Comparison of ENCODE assay signal across 28 cellular contexts in genomic region chr9:86507119-86507731, GRCh38.
DNase-seq lines count a peak whose midpoint lies in the region; ATAC-seq, FAIRE-seq and TF ChIP-seq lines count a peak whose summit lies in the region.
"Had no signal": no experiment of that assay in that cellular context is flagged by ENCODE, and none has a peak within 500 bp of the region (broad histone marks: within the 10 kb centered on the region; RNA-seq: fewer than 3 reads in every experiment).

No MANE protein-coding gene starts in this region.

- peak; percentile 31 for DNase-seq in ELF-1 (ENCODE audit: low read depth, low spot score)
- DNase-seq in H1 (ENCODE audit: low read depth in 1 of 2, low spot score in 2 of 2) = no peak
- DNase-seq in lower lobe of right lung = no peak
- DNase-seq in sigmoid colon = peak; percentile 79
- no peak for DNase-seq in NCI-H187 treated with DMSO at 0.1 percent for 48 hours (lab: John Stamatoyannopoulos, UW)
- DNase-seq in ecto neural progenitor cell (ENCODE audit: low spot score) = no peak
- no peak for DNase-seq in head of caudate nucleus
- DNase-seq: activated CD4-positive, alpha-beta T cell treated with anti-CD3 and anti-CD28 coated beads for 1 hour; activated CD8-positive, alpha-beta T cell treated with anti-CD3 and anti-CD28 coated beads for 36 hours; anterior cingulate cortex; BE2C; central memory CD4-positive, alpha-beta T cell; GDM1; Kasumi-1; kidney glomerular epithelial cell; mesendoderm; MV-4-11; naive thymus-derived CD4-positive, alpha-beta T cell; NCI-H2171; NCI-H510A; SK-N-SH; T-helper 17 cell; transverse colon had no signal

- H3K27ac ChIP-seq in H1 (ENCODE audit: low read depth, low read length) = no peak overlapping the region
- H3K27ac ChIP-seq in lower lobe of right lung = peak overlapping the region; percentile 40
- H3K27ac ChIP-seq in sigmoid colon = peak overlapping the region; percentile 6 to 71 (median 66)
- H3K27ac ChIP-seq: RWPE1 had no signal

- intact Hi-C loops in lower lobe of right lung (cut with DNase I) (no loop called here), sigmoid colon (cut with DNase I) (loop anchor here (10.0 kb wide), 1 partner anchor 228 kb away; no protein-coding TSS in a partner anchor), head of caudate nucleus (cut with DNase I) (no loop called here)

- no peak overlapping the region for H4K5ac ChIP-seq in H1 (ENCODE audit: insufficient read length, low read depth, low read length)

- WGBS in H1 (ENCODE audit: extremely low coverage in 1 of 2, insufficient coverage in 1 of 2, insufficient read length in 1 of 2, insufficient replicate concordance in 2 of 2, low coverage in 1 of 2, low lambda C conversion rate in 2 of 2, missing lambda C conversion rate in 1 of 2), 2 experiments = 91% methylated on average over 7 of the region's 7 CpGs; no CpG with 5 or more reads in 1 of the 2 experiments
- WGBS in sigmoid colon, 2 donors = 65 to 72% methylated on average over 7 of the region's 7 CpGs

- no peak overlapping the region for H3K18ac ChIP-seq in H1 (ENCODE audit: extremely low read depth, low read length)

- TF ChIP-seq EP300 in H1 (IDR thresholded peaks at IDR 0.05; ENCODE audit: borderline replicate concordance in 1 of 2, low read depth in 2 of 2, low read length in 2 of 2) (no peak), sigmoid colon (IDR thresholded peaks at IDR 0.05) (no peak)

- H3K14ac ChIP-seq in H1 (ENCODE audit: insufficient read length) = no peak overlapping the region

- no peak for TF ChIP-seq POLR2A in H1 (IDR thresholded peaks at IDR 0.05; ENCODE audit: control extremely low read depth in 1 of 2, low read depth in 2 of 2, low read length in 2 of 2)
- TF ChIP-seq POLR2A in sigmoid colon (IDR thresholded peaks at IDR 0.05) = no peak

- no peak overlapping the region for H2AFZ ChIP-seq in H1 (ENCODE audit: low read length)

- H3K4ac ChIP-seq in H1 (replicated peaks; ENCODE audit: insufficient read length, low read depth, low read length) = no peak overlapping the region

- TF ChIP-seq CTCF in H1 (IDR thresholded peaks at IDR 0.05; ENCODE audit: control extremely low read depth in 1 of 3, insufficient read depth in 1 of 3, low read depth in 1 of 3, low read length in 3 of 3) = no peak
- TF ChIP-seq CTCF in lower lobe of right lung (IDR thresholded peaks at IDR 0.05) = no peak
- no peak for TF ChIP-seq CTCF in sigmoid colon (IDR thresholded peaks at IDR 0.05)

- ATAC-seq in lower lobe of right lung (peak in 1 of 2 donors; percentile 39), GM19023 (IDR thresholded peaks at IDR 0.05; ENCODE audit: unreplicated experiment) (no peak)
- ATAC-seq: activated CD8-positive, alpha-beta T cell treated with anti-CD3 and anti-CD28 coated beads for 36 hours; activated T-helper 17 cell treated with anti-CD3 and anti-CD28 coated beads, Interleukin-2, amount 50 U/mL, for 72 hours; HepG2; naive thymus-derived CD4-positive, alpha-beta T cell; T-helper 17 cell had no signal

- CTCF ChIA-PET in H1 (lab: Charles Lee; ENCODE audit: partially characterized antibody) = interaction anchor here (0.6 to 2.3 kb wide), 7 partner anchors 20 to 1301 kb away, joined by 3 to 12 read pairs (median 3); no protein-coding TSS in a partner anchor

- FAIRE-seq in H1 (lab: Jason Lieb, UNC) = no peak
- FAIRE-seq: endometrium, HepG2 had no signal

- H3K79me2 ChIP-seq in H1 (ENCODE audit: control insufficient read depth in 1 of 2, insufficient read depth in 2 of 2, low read length in 2 of 2) = no peaks in the 10 kb centered on the region

- H2AK5ac ChIP-seq in H1 (ENCODE audit: low read depth, low read length) = no peak overlapping the region

- H2BK12ac ChIP-seq in H1 (ENCODE audit: low read depth, low read length) = no peak overlapping the region

- no peak overlapping the region for H2BK15ac ChIP-seq in H1 (ENCODE audit: low read length)

- H3K79me1 ChIP-seq in H1 (ENCODE audit: low read depth, low read length) = no peaks in the 10 kb centered on the region

- H3K9me3 ChIP-seq in H1 (ENCODE audit: insufficient read depth in 2 of 2, low read depth in 1 of 2, low read length in 1 of 2) (no peaks in the 10 kb centered on the region), lower lobe of right lung (no peaks in the 10 kb centered on the region), sigmoid colon (no peaks in the 10 kb centered on the region)
- H3K9me3 ChIP-seq: BE2C, transverse colon had no signal

- no peaks in the 10 kb centered on the region for H3K27me3 ChIP-seq in H1 (replicated peaks in 1 of 4; ENCODE audit: control insufficient read depth in 3 of 4, extremely low read depth in 1 of 4, insufficient read depth in 3 of 4, low read length in 3 of 4)
- H3K27me3 ChIP-seq in lower lobe of right lung (ENCODE audit: low read depth) = no peaks in the 10 kb centered on the region
- H3K27me3 ChIP-seq in sigmoid colon = no peaks in the 10 kb centered on the region
- H3K27me3 ChIP-seq: BE2C, transverse colon had no signal

- no peak overlapping the region for H3K56ac ChIP-seq in H1 (replicated peaks; ENCODE audit: insufficient read length, low read depth, low read length)

- POLR2A ChIA-PET in H1 (lab: Charles Lee; ENCODE audit: partially characterized antibody) = no interaction called here

- no peak overlapping the region for H3K4me2 ChIP-seq in H1 (ENCODE audit: insufficient read depth in 1 of 2, low read depth in 2 of 2, low read length in 2 of 2)
- H3K4me2 ChIP-seq: SK-N-SH had no signal

- H3K4me3 ChIP-seq in H1 (ENCODE audit: extremely low read depth in 1 of 4, insufficient read depth in 2 of 4, low read depth in 3 of 4, low read length in 4 of 4) = no peak overlapping the region
- no peak overlapping the region for H3K4me3 ChIP-seq in lower lobe of right lung
- no peak overlapping the region for H3K4me3 ChIP-seq in sigmoid colon
- H3K4me3 ChIP-seq: transverse colon had no signal

- H3K23me2 ChIP-seq in H1 (ENCODE audit: low read depth, low read length) = no peaks in the 10 kb centered on the region

- H3K9ac ChIP-seq in H1 (replicated peaks in 1 of 4; ENCODE audit: extremely low read depth in 1 of 4, low read depth in 3 of 4, low read length in 3 of 4) = no peak overlapping the region
- H3K9ac ChIP-seq: SK-N-SH had no signal

- no peak for TF ChIP-seq RAD21 in H1 (IDR thresholded peaks at IDR 0.05 in 1 of 2, conservative IDR thresholded peaks at IDR 0.05 in 1 of 2; ENCODE audit: low read depth in 2 of 2, low read length in 2 of 2)

- no peaks in the 10 kb centered on the region for H4K20me1 ChIP-seq in H1 (replicated peaks in 1 of 2; ENCODE audit: control insufficient read depth in 1 of 2, insufficient read depth in 2 of 2, low read length in 2 of 2)

- H3K36me3 ChIP-seq in H1 (ENCODE audit: control insufficient read depth in 2 of 4, insufficient read depth in 4 of 4, low read length in 3 of 4) = no peaks in the 10 kb centered on the region
- H3K36me3 ChIP-seq in lower lobe of right lung = no peaks in the 10 kb centered on the region
- H3K36me3 ChIP-seq in sigmoid colon = no peaks in the 10 kb centered on the region
- H3K36me3 ChIP-seq: BE2C, transverse colon had no signal

- no peak overlapping the region for H2BK120ac ChIP-seq in H1 (replicated peaks; ENCODE audit: low read depth, low read length)

- no peaks in the 10 kb centered on the region; a peak in 1 of 7 replicates for H3K4me1 ChIP-seq in H1 (replicated peaks in 1 of 4; ENCODE audit: control insufficient read depth in 3 of 4, insufficient read depth in 4 of 4, low read length in 3 of 4)
- H3K4me1 ChIP-seq in lower lobe of right lung = peaks cover 8% of the 10 kb centered on the region
- peaks cover 0 to 43% (median 23%) of the 10 kb centered on the region in 4 donors for H3K4me1 ChIP-seq in sigmoid colon
- H3K4me1 ChIP-seq: BE2C, transverse colon had no signal

- H4K91ac ChIP-seq in H1 (replicated peaks; ENCODE audit: insufficient read length, low read length) = no peak overlapping the region

- no peak overlapping the region for H3K23ac ChIP-seq in H1 (ENCODE audit: insufficient read length)

- H4K8ac ChIP-seq in H1 (ENCODE audit: extremely low read depth, insufficient read depth, low read length) = no peak overlapping the region

- no peak overlapping the region for H2BK20ac ChIP-seq in H1 (ENCODE audit: low read length)

- H2BK5ac ChIP-seq in H1 (ENCODE audit: low read depth, low read length) = 0 out of 2 replicates have a peak overlapping the region, but pooled peaks have one; percentile 44

TF ChIP-seq in H1, 55 proteins besides CTCF, POLR2A, EP300 and RAD21 (continues in another document):
- TF ChIP-seq RXRA (IDR thresholded peaks at IDR 0.05; ENCODE audit: insufficient read depth, low read depth, low read length) (no peak), YY1 (IDR thresholded peaks at IDR 0.05; ENCODE audit: low read depth, low read length) (no peak), TAF7 (optimal IDR thresholded peaks at IDR 0.05; ENCODE audit: borderline replicate concordance, low read depth, low read length) (no peak), SAP30 (IDR thresholded peaks at IDR 0.05; ENCODE audit: insufficient read depth, insufficient replicate concordance, low read length) (no peak), CHD2 (IDR thresholded peaks at IDR 0.05; ENCODE audit: low read length) (no peak), BRCA1 (IDR thresholded peaks at IDR 0.05; ENCODE audit: low read depth, low read length) (no peak), MAX (IDR thresholded peaks at IDR 0.05) (no peak), SIN3A (conservative IDR thresholded peaks at IDR 0.05 in 1 of 2, IDR thresholded peaks at IDR 0.05 in 1 of 2; ENCODE audit: low read depth in 1 of 2, low read length in 2 of 2) (no peak), GABPA (IDR thresholded peaks at IDR 0.05; ENCODE audit: borderline replicate concordance, insufficient read depth, low read length) (no peak), ASH2L (IDR thresholded peaks at IDR 0.05; ENCODE audit: low read length) (no peak), TAF1 (IDR thresholded peaks at IDR 0.05; ENCODE audit: low read depth, low read length) (no peak), TEAD4 (IDR thresholded peaks at IDR 0.05; ENCODE audit: low read depth, low read length) (no peak), RBBP5 (IDR thresholded peaks at IDR 0.05; ENCODE audit: borderline replicate concordance, low read depth, low read length) (no peak), USF2 (IDR thresholded peaks at IDR 0.05; ENCODE audit: low read length) (no peak), SUZ12 (IDR thresholded peaks at IDR 0.05; ENCODE audit: low read length) (no peak), SP1 (IDR thresholded peaks at IDR 0.05; ENCODE audit: low read depth, low read length) (no peak)

Comparison
In these comparisons a context has a peak if more than half of its experiments do, and no peak if none do; other contexts are left out.
1. DNase-seq: peak in ELF-1 (single experiment) and sigmoid colon (single experiment); none in H1 (0 of 2), lower lobe of right lung (single experiment), NCI-H187 treated with DMSO at 0.1 percent for 48 hours (single experiment), ecto neural progenitor cell (single experiment) and head of caudate nucleus (0 of 42).